14 cellular contexts compared by ENCODE assay signal in genomic region chrX:44104699-44105098, GRCh38.
DNase-seq lines count a peak whose midpoint lies in the region; ATAC-seq and TF ChIP-seq lines count a peak whose summit lies in the region.
"Had no signal": no experiment of that assay in that cellular context is flagged by ENCODE, and none has a peak within 500 bp of the region (broad histone marks: within the 10 kb centered on the region; RNA-seq: fewer than 3 reads in every experiment).

No MANE protein-coding gene starts in this region.

- TF ChIP-seq CTCF in C4-2B (conservative IDR thresholded peaks at IDR 0.05): no peak

- DNase-seq in G401 (ENCODE audit: low spot score) (peak; percentile 52), islet precursor cell (peak; percentile 63), SKM-1 (lab: John Stamatoyannopoulos, UW; ENCODE audit: unreplicated experiment) (no peak)
- DNase-seq: CD4-positive, alpha-beta T cell; CD8-positive, alpha-beta memory T cell; DMS 273 treated with DMSO at 0.1 percent for 48 hours; DMS79; EL; GOT3; HFFc6 had no signal

- H3K27ac ChIP-seq in C4-2B: peak overlapping the region; percentile 27; the same call in 1 of the 2 replicates
- H3K27ac ChIP-seq: BLaER1 had no signal

- ATAC-seq in GM18858 (IDR thresholded peaks at IDR 0.05; ENCODE audit: unreplicated experiment) (no peak), HG03025 (IDR thresholded peaks at IDR 0.05; ENCODE audit: low FRiP score, unreplicated experiment) (no peak)

- in situ Hi-C loops in G401 (cut with HindIII; ENCODE audit: low sequenced_read_pairs): no loop called here
